14 cellular contexts compared by ENCODE assay signal in genomic region chr17:63653018-63653417, GRCh38.
"Had no signal": no experiment of that assay in that cellular context is flagged by ENCODE, and none has a peak within 500 bp of the region (broad histone marks: within the 10 kb centered on the region; RNA-seq: fewer than 3 reads in every experiment).

No MANE protein-coding gene starts in this region.

- H3K27ac Mint-ChIP-seq: activated naive CD4-positive, alpha-beta T cell treated with anti-CD3 and anti-CD28 coated beads, Interleukin-2, amount 50 U/mL, for 24 hours; endodermal cell; neural progenitor cell had no signal

- H3K27ac ChIP-seq: neural progenitor cell, parathyroid adenoma, tibial nerve had no signal

- H3K27me3 Mint-ChIP-seq: activated naive CD4-positive, alpha-beta T cell treated with anti-CD3 and anti-CD28 coated beads, Interleukin-2, amount 50 U/mL, for 24 hours; naive B cell had no signal

- H3K9me3 Mint-ChIP-seq: activated naive CD4-positive, alpha-beta T cell treated with anti-CD3 and anti-CD28 coated beads, Interleukin-2, amount 50 U/mL, for 24 hours; endodermal cell; naive B cell; neural progenitor cell had no signal

- H3K36me3 ChIP-seq: neural progenitor cell had no signal

- DNase-seq: activated CD4-positive, alpha-beta T cell treated with anti-CD3 and anti-CD28 coated beads for 1 hour; activated CD4-positive, alpha-beta T cell treated with anti-CD3 and anti-CD28 coated beads, Interleukin-2, amount 50 U/mL, for 48 hours; activated effector memory CD4-positive, alpha-beta T cell treated with Interleukin-2 at 50 U/mL for 16 hours; endodermal cell; hippocampal formation; kidney; naive B cell; stimulated activated CD4-positive, alpha-beta T cell treated with anti-CD3 and anti-CD28 coated beads, Interleukin-4, amount 100 ng/mL, for 1 hour; stimulated activated naive CD4-positive, alpha-beta T cell; substantia nigra had no signal

- H3K9me3 ChIP-seq: tibial nerve had no signal

- H3K4me3 Mint-ChIP-seq: activated naive CD4-positive, alpha-beta T cell treated with anti-CD3 and anti-CD28 coated beads, Interleukin-2, amount 50 U/mL, for 24 hours; endodermal cell; naive B cell; neural progenitor cell had no signal

- H3K9ac ChIP-seq: neural progenitor cell, parathyroid adenoma had no signal

- H3K4me3 ChIP-seq: neural progenitor cell, tibial nerve had no signal

- H3K27me3 ChIP-seq: neural progenitor cell, tibial nerve had no signal
